ENCODE assay signal across 18 cellular contexts in the genomic region with DNA sequence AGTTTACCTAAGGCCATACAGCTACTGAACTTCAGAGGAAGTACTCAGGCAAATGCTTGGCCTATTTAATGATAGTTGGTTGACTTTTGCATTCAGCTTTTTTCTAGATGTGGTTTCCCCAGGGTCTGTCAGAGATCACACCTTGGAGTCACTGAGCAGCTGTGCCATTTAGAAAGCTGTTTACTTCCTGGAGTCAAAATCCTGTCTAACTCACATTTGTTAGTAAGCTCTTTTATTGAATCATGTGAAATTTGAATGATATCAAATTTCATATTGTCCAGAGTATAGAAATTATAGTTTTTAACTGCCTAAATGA. TPM values are rescaled to one million over a fixed set of nuclear protein-coding genes. Genes with fewer than 3 reads are reported as not detected.
DNase-seq lines count a peak whose midpoint lies in the region; ATAC-seq and TF ChIP-seq lines count a peak whose summit lies in the region.
"Had no signal": no experiment of that assay in that cellular context is flagged by ENCODE, and none has a peak within 500 bp of the region (broad histone marks: within the 10 kb centered on the region; RNA-seq: fewer than 3 reads in every experiment).

No MANE protein-coding gene starts in this region.

- ATAC-seq in CD4-positive, CD25-positive, alpha-beta regulatory T cell (ENCODE audit: low read depth in 2 of 2): peak; percentile 87 to 88
- ATAC-seq in PC-3: peak; percentile 37
- ATAC-seq in HG03460 (IDR thresholded peaks at IDR 0.05; ENCODE audit: unreplicated experiment): no peak
- ATAC-seq: heart left ventricle, psoas muscle had no signal

- CTCF ChIA-PET in CD4-positive, alpha-beta memory T cell (lab: Charles Lee; ENCODE audit: partially characterized antibody): interaction anchor here (0.6 to 4.8 kb wide), 11 partner anchors 8 to 880 kb away, joined by 3 to 19 read pairs (median 4); a partner anchor contains a TSS
- CTCF ChIA-PET in PC-3 (lab: Charles Lee): no interaction called here

- no peaks in the 10 kb centered on the region for H3F3A ChIP-seq in PC-3 (ENCODE audit: low read length, unreplicated experiment)

- intact Hi-C loops in CD4-positive, alpha-beta memory T cell (cut with micrococcal nuclease): loop anchor here (1.0 kb wide), 1 partner anchor 253 kb away; no protein-coding TSS in a partner anchor
- intact Hi-C loops in PC-3 (cut with micrococcal nuclease): loop anchor here (10.0 kb wide), 1 partner anchor 124 kb away; no protein-coding TSS in a partner anchor

- no peaks in the 10 kb centered on the region for H3K36me3 ChIP-seq in CD4-positive, CD25-positive, alpha-beta regulatory T cell (ENCODE audit: control insufficient read depth, insufficient read depth, low read length)
- no peaks in the 10 kb centered on the region for H3K36me3 ChIP-seq in CD4-positive, alpha-beta memory T cell (ENCODE audit: insufficient read depth, low read length)
- H3K36me3 ChIP-seq in PC-3 (ENCODE audit: low read depth, low read length): no peaks in the 10 kb centered on the region
- no peaks in the 10 kb centered on the region for H3K36me3 ChIP-seq in effector memory CD4-positive, alpha-beta T cell (ENCODE audit: control insufficient read depth, insufficient read depth, low read length)
- H3K36me3 ChIP-seq in SJCRH30: no peaks in the 10 kb centered on the region
- H3K36me3 ChIP-seq: heart left ventricle, SJSA1 had no signal

- H3K4me1 Mint-ChIP-seq in CD4-positive, CD25-positive, alpha-beta regulatory T cell: peaks cover 25 to 84% (median 63%) of the 10 kb centered on the region in 4 donors
- peaks cover 50 to 85% (median 72%) of the 10 kb centered on the region in 4 donors for H3K4me1 Mint-ChIP-seq in CD4-positive, alpha-beta memory T cell

- H3K79me2 ChIP-seq in PC-3 (ENCODE audit: low read length): no peaks in the 10 kb centered on the region

- H3K9me3 ChIP-seq in CD4-positive, CD25-positive, alpha-beta regulatory T cell (ENCODE audit: control insufficient read depth in 2 of 2, low read length in 2 of 2): no peaks in the 10 kb centered on the region
- no peaks in the 10 kb centered on the region for H3K9me3 ChIP-seq in CD4-positive, alpha-beta memory T cell (ENCODE audit: control insufficient read depth in 1 of 2, low read length in 2 of 2)
- H3K9me3 ChIP-seq in PC-3 (ENCODE audit: low read length): no peaks in the 10 kb centered on the region
- no peaks in the 10 kb centered on the region for H3K9me3 ChIP-seq in effector memory CD4-positive, alpha-beta T cell (ENCODE audit: control insufficient read depth, low read length)
- no peaks in the 10 kb centered on the region for H3K9me3 ChIP-seq in SJCRH30 (replicated peaks)
- H3K9me3 ChIP-seq: psoas muscle, SJSA1 had no signal

- BruUV-seq in PC-3 (replicated peaks; lab: Mats Ljungman, UMichigan): no TSS peak

- POLR2A ChIA-PET in CD4-positive, alpha-beta memory T cell (lab: Charles Lee; ENCODE audit: partially characterized antibody): interaction anchor here (0.7 to 4.4 kb wide), 23 partner anchors 8 to 665 kb away, joined by 3 to 38 read pairs (median 4); a partner anchor contains a TSS
- POLR2A ChIA-PET in PC-3 (lab: Charles Lee; ENCODE audit: unreplicated experiment): no interaction called here

- peak overlapping the region; percentile 85 to 87 (median 85) for H3K27ac Mint-ChIP-seq in CD4-positive, CD25-positive, alpha-beta regulatory T cell
- peak overlapping the region; percentile 87 to 98 (median 92) for H3K27ac Mint-ChIP-seq in CD4-positive, alpha-beta memory T cell
- H3K27ac Mint-ChIP-seq: stimulated activated naive B cell treated with anti-CD40 and anti-IgM and Interleukin-4, amounts not matched to agents 10 μg/mL and 1 μg/mL and 100 μg/mL, for 72 hours; type B pancreatic cell had no signal

- no peaks in the 10 kb centered on the region for H3K27me3 Mint-ChIP-seq in CD4-positive, CD25-positive, alpha-beta regulatory T cell
- no peaks in the 10 kb centered on the region for H3K27me3 Mint-ChIP-seq in CD4-positive, alpha-beta memory T cell
- H3K27me3 Mint-ChIP-seq: stimulated activated naive B cell treated with anti-CD40 and anti-IgM and Interleukin-4, amounts not matched to agents 10 μg/mL and 1 μg/mL and 100 μg/mL, for 72 hours; type B pancreatic cell had no signal

- H3K4me3 Mint-ChIP-seq in CD4-positive, CD25-positive, alpha-beta regulatory T cell: peak overlapping the region; percentile 19 to 59 (median 38)
- H3K4me3 Mint-ChIP-seq in CD4-positive, alpha-beta memory T cell: peak overlapping the region in 6 of 8 donors; percentile 20 to 79 (median 70)
- H3K4me3 Mint-ChIP-seq: neural crest cell; stimulated activated naive B cell treated with anti-CD40 and anti-IgM and Interleukin-4, amounts not matched to agents 10 μg/mL and 1 μg/mL and 100 μg/mL, for 72 hours; type B pancreatic cell had no signal

- peak overlapping the region; percentile 65 for H3K27ac ChIP-seq in CD4-positive, CD25-positive, alpha-beta regulatory T cell (ENCODE audit: insufficient read depth, low read length, poor library complexity, severe bottlenecking)
- H3K27ac ChIP-seq in CD4-positive, alpha-beta memory T cell (ENCODE audit: low read depth, low read length): peak overlapping the region; percentile 44
- H3K27ac ChIP-seq in PC-3 (ENCODE audit: low read length) (peak overlapping the region; percentile 66), SJCRH30 (no peak overlapping the region)
- peak overlapping the region; percentile 19 for H3K27ac ChIP-seq in effector memory CD4-positive, alpha-beta T cell (ENCODE audit: insufficient read depth, low read length, poor library complexity, severe bottlenecking)
- H3K27ac ChIP-seq: psoas muscle, SJSA1 had no signal

- H2AFZ ChIP-seq in PC-3 (ENCODE audit: low read length): no peak overlapping the region

- no peaks in the 10 kb centered on the region for H3K27me3 ChIP-seq in CD4-positive, CD25-positive, alpha-beta regulatory T cell (ENCODE audit: control insufficient read depth, insufficient read depth, low read length)
- H3K27me3 ChIP-seq in CD4-positive, alpha-beta memory T cell (ENCODE audit: insufficient read depth, low read length): no peaks in the 10 kb centered on the region
- H3K27me3 ChIP-seq in PC-3 (ENCODE audit: low read length): no peaks in the 10 kb centered on the region
- H3K27me3 ChIP-seq in effector memory CD4-positive, alpha-beta T cell (replicated peaks; ENCODE audit: control insufficient read depth, insufficient read depth, low read length, poor library complexity, severe bottlenecking): no peaks in the 10 kb centered on the region
- no peaks in the 10 kb centered on the region for H3K27me3 ChIP-seq in SJCRH30
- H3K27me3 ChIP-seq: heart left ventricle, SJSA1 had no signal

- H3K9ac ChIP-seq in PC-3 (ENCODE audit: low read length): no peak overlapping the region

- peak in 2 of 3 donors; percentile 73 to 88 for DNase-seq in CD4-positive, CD25-positive, alpha-beta regulatory T cell
- DNase-seq in CD4-positive, alpha-beta memory T cell: peak; percentile 65 to 78 (median 72)
- DNase-seq in PC-3: peak; percentile 28
- peak in 1 of 3 donors; percentile 17 for DNase-seq in effector memory CD4-positive, alpha-beta T cell
- no peak for DNase-seq in SJCRH30
- no peak for DNase-seq in NCI-H1930 (lab: John Stamatoyannopoulos, UW)
- DNase-seq: heart left ventricle; islet precursor cell; mesenchymal stem cell; NCI-H1436 treated with DMSO at 0.1 percent for 48 hours; NCI-H446 treated with DMSO at 0.1 percent for 48 hours; psoas muscle; stimulated activated CD4-positive, alpha-beta T cell treated with anti-CD3 and anti-CD28 coated beads, Interleukin-12 subunit alpha, Interleukin-12 subunit beta, amount 100 ng/mL, for 4 hours; stimulated activated naive B cell treated with anti-CD40 and anti-IgM and Interleukin-4, amounts not matched to agents 10 μg/mL and 1 μg/mL and 100 μg/mL, for 72 hours had no signal

- H3K36me3 Mint-ChIP-seq in CD4-positive, CD25-positive, alpha-beta regulatory T cell: no peaks in the 10 kb centered on the region
- H3K36me3 Mint-ChIP-seq in CD4-positive, alpha-beta memory T cell: no peaks in the 10 kb centered on the region
- H3K36me3 Mint-ChIP-seq: stimulated activated naive B cell treated with anti-CD40 and anti-IgM and Interleukin-4, amounts not matched to agents 10 μg/mL and 1 μg/mL and 100 μg/mL, for 72 hours; type B pancreatic cell had no signal

- no peaks in the 10 kb centered on the region for H4K20me1 ChIP-seq in PC-3 (ENCODE audit: low read length)

- no peaks in the 10 kb centered on the region for H3K9me3 Mint-ChIP-seq in CD4-positive, CD25-positive, alpha-beta regulatory T cell
- H3K9me3 Mint-ChIP-seq in CD4-positive, alpha-beta memory T cell: peaks cover 0 to 7% (median 0%) of the 10 kb centered on the region in 8 donors
- H3K9me3 Mint-ChIP-seq: neural crest cell had no signal

- H3K4me1 ChIP-seq in CD4-positive, CD25-positive, alpha-beta regulatory T cell (ENCODE audit: control insufficient read depth, insufficient read depth, low read length, poor library complexity, severe bottlenecking): peaks cover 55% of the 10 kb centered on the region
- peaks cover 76% of the 10 kb centered on the region for H3K4me1 ChIP-seq in CD4-positive, alpha-beta memory T cell (ENCODE audit: insufficient read depth, low read length)
- H3K4me1 ChIP-seq in PC-3 (ENCODE audit: insufficient read depth, low read length) (peaks cover 38% of the 10 kb centered on the region), SJCRH30 (peaks cover 2% of the 10 kb centered on the region; the same call in 1 of the 2 replicates)
- peaks cover 32% of the 10 kb centered on the region for H3K4me1 ChIP-seq in effector memory CD4-positive, alpha-beta T cell (ENCODE audit: control insufficient read depth, insufficient read depth, low read length, poor library complexity, severe bottlenecking)

- H3K4me3 ChIP-seq in CD4-positive, CD25-positive, alpha-beta regulatory T cell (ENCODE audit: low read depth, low read length): peak overlapping the region; percentile 56
- no peak overlapping the region for H3K4me3 ChIP-seq in CD4-positive, alpha-beta memory T cell (ENCODE audit: low read length in 2 of 2)
- H3K4me3 ChIP-seq in PC-3 (ENCODE audit: low read length): no peak overlapping the region
- H3K4me3 ChIP-seq in effector memory CD4-positive, alpha-beta T cell (ENCODE audit: insufficient read depth, low read depth, low read length, poor library complexity, severe bottlenecking): no peak overlapping the region
- H3K4me3 ChIP-seq in SJCRH30: no peak overlapping the region
- H3K4me3 ChIP-seq: heart left ventricle, psoas muscle, SJSA1 had no signal

- H3K4me2 ChIP-seq in PC-3 (ENCODE audit: low read length): 0 out of 2 replicates have a peak overlapping the region, but pooled peaks have one; percentile 41

- TF ChIP-seq CTCF in PC-3 (conservative IDR thresholded peaks at IDR 0.05; ENCODE audit: low read depth, low read length): no peak

- H3K9me2 ChIP-seq in PC-3 (replicated peaks; ENCODE audit: low read length): no peaks in the 10 kb centered on the region

RNA-seq across cellular contexts. Expression of a gene that starts 7.6 kb away (rescaled TPM):
- 180 TPM for total RNA-seq in CD4-positive, CD25-positive, alpha-beta regulatory T cell
- polyA plus RNA-seq in CD4-positive, CD25-positive, alpha-beta regulatory T cell: 100 to 1,000 TPM in 3 of 4 donors, 10 to 100 TPM in 1; 87.6 to 131 (median 109) TPM
- total RNA-seq in CD4-positive, alpha-beta memory T cell: 100 to 1,000 TPM; 123 to 126 TPM
- 10 to 100 TPM; 73.8 to 79.0 TPM for polyA plus RNA-seq in CD4-positive, alpha-beta memory T cell
- total RNA-seq in PC-3 (2014; rRNA removed): 35.2 and 51.8 TPM in 2 replicates
- 63.7 and 67.9 TPM in 2 replicates for total RNA-seq in SJCRH30 (2014; rRNA removed; shearing (Covaris generic))

Comparison
In these comparisons a context has a peak if more than half of its experiments do, and no peak if none do; other contexts are left out.
1. DNase-seq: peak in CD4-positive, CD25-positive, alpha-beta regulatory T cell (2 of 3), CD4-positive, alpha-beta memory T cell (5 of 5) and PC-3 (single experiment); none in SJCRH30 (0 of 2) and NCI-H1930 (0 of 2).